19 cellular contexts compared by ENCODE assay signal in genomic region chr2:133390151-133390550, GRCh38.
DNase-seq lines count a peak whose midpoint lies in the region; ATAC-seq and TF ChIP-seq lines count a peak whose summit lies in the region.
"Had no signal": no experiment of that assay in that cellular context is flagged by ENCODE, and none has a peak within 500 bp of the region (broad histone marks: within the 10 kb centered on the region; RNA-seq: fewer than 3 reads in every experiment).

No MANE protein-coding gene starts in this region.

- in situ Hi-C loops in GM13977 (cut with MboI; ENCODE audit: low pct_unique_long_range_greater_than_20kb, low sequenced_read_pairs, unreplicated experiment): no loop called here

- DNase-seq in GM04503 (ENCODE audit: low read depth): peak; percentile 49
- DNase-seq in RWPE1 (ENCODE audit: low spot score): peak; percentile 36
- peak; percentile 81 for DNase-seq in epithelial cell of esophagus (ENCODE audit: low read depth)
- peak; percentile 44 for DNase-seq in stromal cell of bone marrow (ENCODE audit: low read depth)
- no peak for DNase-seq in amygdala (lab: John Stamatoyannopoulos, UW)
- DNase-seq in activated CD4-positive, alpha-beta T cell treated with anti-CD3 and anti-CD28 coated beads for 4 hours: no peak
- DNase-seq in GM13977 (ENCODE audit: low spot score): no peak
- DNase-seq: activated CD4-positive, alpha-beta T cell treated with anti-CD3 and anti-CD28 coated beads, Interleukin-2, amount 50 U/mL, for 48 hours; activated naive CD4-positive, alpha-beta T cell treated with Interleukin-2 at 50 U/mL for 16 hours; activated T-cell treated with anti-CD3 and anti-CD28 coated beads, Interleukin-2, amount 50 U/mL, for 1 hour; colonic mucosa; NCI-H1417 treated with DMSO at 0.1 percent for 48 hours; SIG-M5; stimulated activated CD4-positive, alpha-beta T cell treated with anti-CD3 and anti-CD28 coated beads, Interleukin-4, amount 100 ng/mL, for 4 hours had no signal

- CTCF ChIA-PET in RWPE1 (lab: Yijun Ruan, JAX): interaction anchor here (0.6 kb wide), 1 partner anchor 28 kb away, joined by 3 read pairs; no protein-coding TSS in a partner anchor

- POLR2A ChIA-PET in RWPE1 (lab: Yijun Ruan, JAX; ENCODE audit: low non-redundant PET): no interaction called here

- TF ChIP-seq CTCF in RWPE1 (conservative IDR thresholded peaks at IDR 0.05; ENCODE audit: low read depth) (no peak), epithelial cell of esophagus (IDR thresholded peaks at IDR 0.05; ENCODE audit: insufficient read depth, low read depth, low read length, missing control alignments) (no peak), GM13977 (IDR thresholded peaks at IDR 0.05; ENCODE audit: extremely low read depth, insufficient read depth, missing control alignments) (no peak)

- no peak for ATAC-seq in HG02970 (IDR thresholded peaks at IDR 0.05; ENCODE audit: low FRiP score, unreplicated experiment)
- ATAC-seq: left lobe of liver had no signal

- H3K27ac ChIP-seq in RWPE1: peak overlapping the region; percentile 87
- H3K27ac ChIP-seq: ascending aorta; BLaER1 treated with 17β-estradiol and CSF1 and Interleukin-3, amounts not matched to agents 10 nM and 100 nM; colonic mucosa; prostate gland had no signal

- no peak overlapping the region for H3K4me3 ChIP-seq in epithelial cell of esophagus (ENCODE audit: low read length)
- H3K4me3 ChIP-seq: ascending aorta; BLaER1 treated with 17β-estradiol and CSF1 and Interleukin-3, amounts not matched to agents 10 nM and 100 nM; colonic mucosa; prostate gland had no signal

Comparison
In these comparisons a context has a peak if more than half of its experiments do, and no peak if none do; other contexts are left out.
1. DNase-seq: peak in GM04503 (single experiment), RWPE1 (single experiment), epithelial cell of esophagus (single experiment) and stromal cell of bone marrow (single experiment); none in amygdala (0 of 56), activated CD4-positive, alpha-beta T cell treated with anti-CD3 and anti-CD28 coated beads for 4 hours (0 of 2) and GM13977 (single experiment).